ENCODE assay signal across 1 cellular context in the genomic region with DNA sequence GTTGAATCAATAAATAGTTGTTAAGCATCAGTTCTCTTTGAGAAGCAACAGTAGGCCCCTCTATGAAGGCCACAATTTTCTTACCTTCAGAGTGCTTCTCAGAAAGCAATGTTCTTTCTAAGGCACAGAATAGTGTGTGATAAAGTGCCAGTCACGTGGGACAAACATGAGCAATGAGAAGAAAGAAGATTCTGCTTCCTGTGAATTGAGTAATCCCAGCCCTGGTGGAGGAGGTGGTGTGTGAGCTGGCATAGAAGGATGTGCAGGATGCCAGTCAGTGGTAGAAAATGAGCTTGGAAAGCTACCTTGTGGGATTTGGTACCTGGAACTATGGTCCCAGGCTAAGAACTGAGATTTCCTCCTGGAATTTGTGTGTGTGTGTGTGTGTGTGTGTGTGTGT.
TF ChIP-seq lines count a peak whose summit lies in the region.

No MANE protein-coding gene starts in this region.

TF ChIP-seq in K562, 482 proteins besides CTCF, POLR2A, EP300 and RAD21 (continued from another document):
- TF ChIP-seq NFIX (CRISPR knock-in tag; IDR thresholded peaks at IDR 0.05; ENCODE audit: low read depth) (no peak), ZNF639 (CRISPR knock-in tag; conservative IDR thresholded peaks at IDR 0.05 in 1 of 2, IDR thresholded peaks at IDR 0.05 in 1 of 2) (no peak)
